12 cellular contexts compared by ENCODE assay signal in the genomic region with DNA sequence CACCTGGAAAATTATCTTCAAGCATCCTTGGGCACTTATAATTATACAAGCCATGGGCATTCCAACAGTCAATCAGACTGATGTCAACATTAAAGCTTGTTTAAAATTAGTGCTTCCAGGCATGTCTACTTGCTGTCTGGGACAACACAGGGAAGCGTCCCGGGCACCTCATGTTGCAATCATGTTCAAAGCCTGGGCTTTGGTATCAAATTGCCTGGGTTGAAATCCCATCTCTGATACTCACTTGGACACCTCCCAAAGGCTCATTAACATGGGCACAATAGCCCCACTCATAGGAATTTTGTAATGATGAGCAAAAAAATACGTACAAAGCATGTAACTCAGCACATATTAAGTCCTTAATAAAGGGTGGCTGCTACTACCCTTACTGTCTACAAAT. TPM values are rescaled to one million over a fixed set of nuclear protein-coding genes. Genes with fewer than 3 reads are reported as not detected.
DNase-seq lines count a peak whose midpoint lies in the region; ATAC-seq and TF ChIP-seq lines count a peak whose summit lies in the region.
"Had no signal": no experiment of that assay in that cellular context is flagged by ENCODE, and none has a peak within 500 bp of the region (broad histone marks: within the 10 kb centered on the region; RNA-seq: fewer than 3 reads in every experiment).

No MANE protein-coding gene starts in this region.

- H3K27ac ChIP-seq in A673 (ENCODE audit: low read depth, low read length, poor library complexity, severe bottlenecking), result no peak overlapping the region
- no peak overlapping the region for H3K27ac ChIP-seq in spleen
- H3K27ac ChIP-seq: A549 had no signal

- intact Hi-C loops in A673 (cut with micrococcal nuclease; ENCODE audit: unreplicated experiment), result no loop called here
- intact Hi-C loops in spleen (cut with DNase I; ENCODE audit: low total_unique reads), result no loop called here

- POLR2A ChIA-PET in A673 (lab: Charles Lee; ENCODE audit: low non-redundant PET), result no interaction called here

- H3K9me3 ChIP-seq in A673 (ENCODE audit: low read depth, low read length, poor library complexity, severe bottlenecking) (no peaks in the 10 kb centered on the region), spleen (no peaks in the 10 kb centered on the region)
- H3K9me3 ChIP-seq: A549 had no signal

- no peak for TF ChIP-seq POLR2A in spleen (IDR thresholded peaks at IDR 0.05)

- 85 to 97% (median 94%) methylated on average over 3 of the region's 3 CpGs for WGBS in spleen, 5 donors

- TF ChIP-seq CTCF in A673 (conservative IDR thresholded peaks at IDR 0.05; ENCODE audit: low read depth, low read length), result no peak
- TF ChIP-seq CTCF in spleen (IDR thresholded peaks at IDR 0.05 in 8 of 11, conservative IDR thresholded peaks at IDR 0.05 in 3 of 11), result no peak

- H3K4me1 ChIP-seq in A673 (ENCODE audit: insufficient read depth, low read length, poor library complexity, severe bottlenecking), result no peaks in the 10 kb centered on the region
- peaks cover 0 to 13% (median 7%) of the 10 kb centered on the region in 6 donors for H3K4me1 ChIP-seq in spleen
- H3K4me1 ChIP-seq: A549 had no signal

- no peaks in the 10 kb centered on the region for H3K27me3 ChIP-seq in A673 (replicated peaks; ENCODE audit: insufficient read depth, low read depth, low read length, poor library complexity)
- H3K27me3 ChIP-seq in spleen (replicated peaks in 1 of 7), result no peaks in the 10 kb centered on the region

- H3K36me3 ChIP-seq in A673 (ENCODE audit: insufficient read depth, low read length, poor library complexity, severe bottlenecking), result peaks cover 3% of the 10 kb centered on the region
- peaks cover 0 to 77% (median 17%) of the 10 kb centered on the region in 6 donors for H3K36me3 ChIP-seq in spleen

- H3K4me3 ChIP-seq in A673 (ENCODE audit: low read depth, low read length, poor library complexity, severe bottlenecking) (no peak overlapping the region), spleen (no peak overlapping the region)
- H3K4me3 ChIP-seq: A549, GM23338 had no signal

- no peak for ATAC-seq in GM18907 (IDR thresholded peaks at IDR 0.05; ENCODE audit: unreplicated experiment)
- ATAC-seq: CD8-positive, alpha-beta T cell; GM23338 had no signal

- DNase-seq in A673 (ENCODE audit: low spot score) (peak; percentile 30), EH (ENCODE audit: low read depth) (peak; percentile 7), fibroblast of peridontal ligament (ENCODE audit: extremely low read depth) (peak; percentile 5), spleen (peak; percentile 6), SW 1271 (lab: John Stamatoyannopoulos, UW) (no peak)
- DNase-seq: CD8-positive, alpha-beta T cell; COR-L47; DMS53; H7 had no signal

- CTCF ChIA-PET in A673 (lab: Charles Lee), result interaction anchor here (0.7 kb wide), 1 partner anchor 64 kb away, joined by 3 read pairs; no protein-coding TSS in a partner anchor

- BruUV-seq in A673 (replicated peaks; lab: Mats Ljungman, UMichigan), result no TSS peak

RNA-seq across cellular contexts. Expression of gene AIFM2, which starts 14.4 kb away (rescaled TPM):
- total RNA-seq in A673 (2021), result 4.3 and 5.7 TPM in 2 replicates
- total RNA-seq in spleen, result 1 to 10 TPM; 5.1 to 9.4 (median 8.7) TPM
- polyA plus RNA-seq in spleen, result 1 to 10 TPM; 4.3 to 6.2 (median 6.2) TPM

RNA-seq across cellular contexts. Expression of gene TYSND1, which starts 28.3 kb away (rescaled TPM):
- total RNA-seq in A673 (2021), result 36.5 and 46.3 TPM in 2 replicates
- 10 to 100 TPM; 14.1 to 20.3 (median 16.6) TPM for total RNA-seq in spleen
- polyA plus RNA-seq in spleen, result 10 to 100 TPM; 15.2 to 20.9 (median 19.2) TPM

RNA-seq across cellular contexts. Expression of gene SAR1A, which starts 52.1 kb away (rescaled TPM):
- total RNA-seq in A673 (2021) (200 and 215 TPM in 2 replicates), spleen (100 to 1,000 TPM in 1 of 7 donors, 10 to 100 TPM in 6; 63.6 to 107 (median 79.5) TPM)
- polyA plus RNA-seq in spleen, result 10 to 100 TPM; 27.3 to 33.2 (median 28.4) TPM

Comparison
In these comparisons a context has a peak if more than half of its experiments do, and no peak if none do; other contexts are left out.
1. DNase-seq: peak in A673 (single experiment), EH (single experiment), fibroblast of peridontal ligament (single experiment) and spleen (single experiment); none in SW 1271 (0 of 2).